ENCODE assay signal across 13 cellular contexts in the genomic region with DNA sequence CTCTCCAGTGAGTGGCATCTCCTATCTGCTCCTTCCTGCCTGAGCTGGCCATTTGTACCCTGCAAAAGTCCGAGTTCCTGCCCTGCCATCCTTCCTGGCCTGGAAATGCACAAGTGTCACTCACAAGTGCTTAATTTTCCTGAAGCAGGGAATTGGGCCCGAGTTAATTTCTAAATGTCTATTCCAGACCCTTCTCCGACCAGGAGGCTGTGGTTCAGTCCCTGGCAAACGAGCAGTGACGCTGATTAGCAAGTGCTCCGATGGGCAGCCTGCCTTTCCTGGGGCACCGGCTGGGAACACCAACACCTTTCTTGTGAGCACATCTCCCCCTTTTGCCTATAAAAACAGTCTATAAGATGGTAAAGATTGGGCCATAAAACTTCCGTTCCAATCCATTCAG. TPM values are rescaled to one million over a fixed set of nuclear protein-coding genes. Genes with fewer than 3 reads are reported as not detected.
DNase-seq lines count a peak whose midpoint lies in the region; ATAC-seq and TF ChIP-seq lines count a peak whose summit lies in the region.
"Had no signal": no experiment of that assay in that cellular context is flagged by ENCODE, and none has a peak within 500 bp of the region (broad histone marks: within the 10 kb centered on the region; RNA-seq: fewer than 3 reads in every experiment).

No MANE protein-coding gene starts in this region.

- CTCF ChIA-PET in mammary epithelial cell (lab: Charles Lee; ENCODE audit: low non-redundant PET) = no interaction called here

- no peak overlapping the region for H3K4me3 Mint-ChIP-seq in memory B cell

- no peaks in the 10 kb centered on the region for H3K9me3 ChIP-seq in MG63
- no peaks in the 10 kb centered on the region for H3K9me3 ChIP-seq in mammary epithelial cell (replicated peaks; ENCODE audit: insufficient read depth, low read length)
- H3K9me3 ChIP-seq in tibial artery = no peaks in the 10 kb centered on the region

- DNase-seq in MG63 = no peak
- DNase-seq in mammary epithelial cell = no peak
- DNase-seq in memory B cell (ENCODE audit: low spot score in 2 of 2) = no peak
- no peak for DNase-seq in tibial artery
- no peak for DNase-seq in stimulated activated CD4-positive, alpha-beta T cell treated with anti-CD3 and anti-CD28 coated beads, Interleukin-4, amount 100 ng/mL, for 4 hours
- DNase-seq in activated effector memory CD4-positive, alpha-beta T cell treated with anti-CD3 and anti-CD28 coated beads, Interleukin-2, amount 50 U/mL, for 16 hours = no peak
- no peak for DNase-seq in NCI-H2196 (lab: John Stamatoyannopoulos, UW; ENCODE audit: unreplicated experiment)
- DNase-seq in DMS153 treated with DMSO at 0.1 percent for 48 hours (lab: John Stamatoyannopoulos, UW; ENCODE audit: unreplicated experiment) = no peak
- DNase-seq: activated CD8-positive, alpha-beta memory T cell treated with anti-CD3 and anti-CD28 coated beads, Interleukin-2, amount 50 U/mL, for 48 hours; NCI-H2081 treated with DMSO at 0.1 percent for 48 hours; stimulated activated CD4-positive, alpha-beta T cell treated with anti-CD3 and anti-CD28 coated beads, Interleukin-1b, Interleukin-23, amount 100 ng/mL, for 48 hours; stimulated activated naive CD4-positive, alpha-beta T cell treated with Interleukin-2 at 50 U/mL for 16 hours had no signal

- intact Hi-C loops in mammary epithelial cell (cut with micrococcal nuclease) = no loop called here
- intact Hi-C loops in tibial artery (cut with DNase I; ENCODE audit: low total_unique reads) = loop anchor here (5.0 kb wide), 1 partner anchor 205 kb away; a partner anchor contains a TSS

- peaks cover 45% of the 10 kb centered on the region for H3K4me1 Mint-ChIP-seq in memory B cell

- no peak overlapping the region for H2AFZ ChIP-seq in mammary epithelial cell (ENCODE audit: low read depth, low read length)

- in situ Hi-C loops in mammary epithelial cell (cut with MboI; ENCODE audit: low sequenced_read_pairs in 2 of 2) = no loop called here

- H3K36me3 ChIP-seq in MG63 = peaks cover 4% of the 10 kb centered on the region
- peaks cover 1% of the 10 kb centered on the region for H3K36me3 ChIP-seq in mammary epithelial cell (ENCODE audit: insufficient read depth, low read length)
- no peaks in the 10 kb centered on the region for H3K36me3 ChIP-seq in tibial artery

- TF ChIP-seq CTCF in mammary epithelial cell (conservative IDR thresholded peaks at IDR 0.05 in 1 of 2, IDR thresholded peaks at IDR 0.05 in 1 of 2; ENCODE audit: extremely low read depth in 1 of 2, insufficient read depth in 1 of 2, low read depth in 1 of 2, low read length in 2 of 2) (no peak), tibial artery (IDR thresholded peaks at IDR 0.05) (no peak)

- no peaks in the 10 kb centered on the region for H3K36me3 Mint-ChIP-seq in memory B cell

- H3K4me1 ChIP-seq in mammary epithelial cell (ENCODE audit: insufficient read depth, low read length) (peaks cover 26% of the 10 kb centered on the region), tibial artery (peaks cover 0 to 70% (median 47%) of the 10 kb centered on the region in 4 donors)

- peak overlapping the region; percentile 54 for H3K9ac ChIP-seq in mammary epithelial cell (ENCODE audit: insufficient read depth, low read length)

- H3K4me3 ChIP-seq in MG63 (peak overlapping the region; percentile 14), mammary epithelial cell (replicated peaks in 1 of 3; ENCODE audit: insufficient read depth in 1 of 3, low read depth in 2 of 3, low read length in 3 of 3) (peak overlapping the region; percentile 23 to 85 (median 68)), tibial artery (peak overlapping the region in 1 of 2 donors; percentile 72)

- no TSS peak for BruUV-seq in mammary epithelial cell (replicated peaks; lab: Mats Ljungman, UMichigan)

- WGBS in mammary epithelial cell (ENCODE audit: low coverage, missing lambda C conversion rate) = 55% methylated on average over 6 of the region's 8 CpGs

- no peaks in the 10 kb centered on the region for H4K20me1 ChIP-seq in mammary epithelial cell (ENCODE audit: insufficient read depth, low read length)

- no peaks in the 10 kb centered on the region for H3K9me3 Mint-ChIP-seq in memory B cell

- no peak for ATAC-seq in memory B cell (ENCODE audit: low read depth)

- H3K79me2 ChIP-seq in mammary epithelial cell (ENCODE audit: insufficient read depth, low read length) = peaks cover 82% of the 10 kb centered on the region

- H3K4me2 ChIP-seq in mammary epithelial cell (ENCODE audit: insufficient read depth, low read depth, low read length) = peak overlapping the region; percentile 89

- peak overlapping the region; percentile 83 for H3K27ac Mint-ChIP-seq in memory B cell

- peak overlapping the region; percentile 25 for H3K27ac ChIP-seq in mammary epithelial cell (ENCODE audit: insufficient read depth, low read depth, low read length)
- peak overlapping the region; percentile 47 to 97 for H3K27ac ChIP-seq in tibial artery
- H3K27ac ChIP-seq: VCaP had no signal

- H3K27me3 ChIP-seq in MG63 (no peaks in the 10 kb centered on the region), mammary epithelial cell (ENCODE audit: insufficient read depth, low read length) (no peaks in the 10 kb centered on the region), tibial artery (no peaks in the 10 kb centered on the region)

- dilution Hi-C loops in mammary epithelial cell (cut with HindIII; ENCODE audit: low sequenced_read_pairs) = no loop called here

- H3K27me3 Mint-ChIP-seq in memory B cell = peaks cover 2% of the 10 kb centered on the region

RNA-seq across cellular contexts. Expression of a gene that starts 1.7 kb away (rescaled TPM):
- total RNA-seq in MG63 (2014; rRNA removed; shearing (Covaris generic); ENCODE audit: low replicate concordance) = 37.7 and 38.1 TPM in 2 replicates
- total RNA-seq in mammary epithelial cell = 10 to 100 TPM; 49.6 to 68.3 TPM
- polyA plus RNA-seq in mammary epithelial cell = 41.1 TPM
- 78.0 TPM for polyA minus RNA-seq in mammary epithelial cell
